27 cellular contexts compared by ENCODE assay signal in the genomic region with DNA sequence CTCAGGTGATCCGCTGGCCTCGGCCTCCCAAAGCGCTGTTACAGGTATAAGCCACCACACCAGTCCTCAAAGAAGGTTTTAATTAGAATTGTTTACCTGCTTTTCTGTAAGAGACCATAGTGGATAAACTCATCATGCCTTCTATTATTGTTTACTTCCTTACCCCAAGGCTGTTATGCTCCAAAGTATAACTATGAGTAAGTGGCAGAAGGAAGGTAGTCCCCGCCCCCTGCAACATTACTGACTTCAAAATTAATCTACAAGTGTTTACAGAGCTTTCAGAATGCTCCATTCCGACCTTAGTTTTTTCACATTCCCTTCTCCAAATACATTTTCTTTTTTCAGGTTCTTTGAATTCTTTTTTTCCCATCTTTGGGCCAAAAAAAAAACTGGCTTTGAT.
"Had no signal": no experiment of that assay in that cellular context is flagged by ENCODE, and none has a peak within 500 bp of the region (broad histone marks: within the 10 kb centered on the region; RNA-seq: fewer than 3 reads in every experiment).

No MANE protein-coding gene starts in this region.

- H3K9me3 ChIP-seq: body of pancreas, Peyer's patch had no signal

- H3K27me3 Mint-ChIP-seq: activated CD8-positive, alpha-beta T cell treated with anti-CD3 and anti-CD28 coated beads for 36 hours; activated naive CD8-positive, alpha-beta T cell treated with anti-CD3 and anti-CD28 coated beads, Interleukin-2, amount 50 U/mL, for 24 hours; activated T-cell treated with anti-CD3 and anti-CD28 coated beads, Interleukin-2, amount 50 U/mL, for 24 hours; central memory CD8-positive, alpha-beta T cell had no signal

- H3K4me3 Mint-ChIP-seq: activated CD8-positive, alpha-beta T cell treated with anti-CD3 and anti-CD28 coated beads for 36 hours; activated naive CD8-positive, alpha-beta T cell treated with anti-CD3 and anti-CD28 coated beads, Interleukin-2, amount 50 U/mL, for 24 hours; activated T-cell treated with anti-CD3 and anti-CD28 coated beads, Interleukin-2, amount 50 U/mL, for 24 hours; central memory CD8-positive, alpha-beta T cell; T-helper 2 cell treated with Interferon-gamma antibody and Interleukin-4, amounts not matched to agents 5 μg/mL and 100 μg/mL, for 36 hours had no signal

- H3K27ac Mint-ChIP-seq: activated CD8-positive, alpha-beta T cell treated with anti-CD3 and anti-CD28 coated beads for 36 hours; activated naive CD4-positive, alpha-beta T cell treated with anti-CD3 and anti-CD28 coated beads, Interleukin-2, amount 50 U/mL, for 72 hours; activated naive CD8-positive, alpha-beta T cell treated with anti-CD3 and anti-CD28 coated beads, Interleukin-2, amount 50 U/mL, for 24 hours; activated T-cell treated with anti-CD3 and anti-CD28 coated beads, Interleukin-2, amount 50 U/mL, for 24 hours; T-helper 2 cell treated with Interferon-gamma antibody and Interleukin-4, amounts not matched to agents 5 μg/mL and 100 μg/mL, for 36 hours had no signal

- H3K27ac ChIP-seq: body of pancreas, Peyer's patch, RWPE1, SJSA1 had no signal

- H3K4me1 ChIP-seq: Peyer's patch, SJSA1 had no signal

- ATAC-seq: activated CD4-positive, CD25-positive, alpha-beta regulatory T cell treated with anti-CD3 and anti-CD28 coated beads, Interleukin-2, amount 50 U/mL, for 24 hours; activated CD8-positive, alpha-beta T cell treated with anti-CD3 and anti-CD28 coated beads for 36 hours; activated naive CD4-positive, alpha-beta T cell treated with anti-CD3 and anti-CD28 coated beads, Interleukin-2, amount 50 U/mL, for 72 hours; activated naive CD8-positive, alpha-beta T cell treated with anti-CD3 and anti-CD28 coated beads, Interleukin-2, amount 50 U/mL, for 24 hours; body of pancreas; SK-N-SH treated with all-trans-retinoic acid at 6 μM for 48 hours had no signal

- H3K27me3 ChIP-seq: body of pancreas, Peyer's patch, SJSA1 had no signal

- H3K4me3 ChIP-seq: body of pancreas, Peyer's patch, SJSA1 had no signal

- H3K36me3 ChIP-seq: Peyer's patch, SJSA1 had no signal

- DNase-seq: activated CD4-positive, alpha-beta T cell treated with anti-CD3 and anti-CD28 coated beads for 4 hours; activated CD8-positive, alpha-beta memory T cell treated with anti-CD3 and anti-CD28 coated beads, Interleukin-2, amount 50 U/mL, for 48 hours; activated CD8-positive, alpha-beta T cell treated with anti-CD3 and anti-CD28 coated beads for 36 hours; activated effector memory CD4-positive, alpha-beta T cell treated with anti-CD3 and anti-CD28 coated beads, Interleukin-2, amount 50 U/mL, for 16 hours; activated naive CD4-positive, alpha-beta T cell treated with Interleukin-2 at 50 U/mL for 16 hours; activated naive CD8-positive, alpha-beta T cell treated with anti-CD3 and anti-CD28 coated beads, Interleukin-2, amount 50 U/mL, for 24 hours; activated T-cell treated with anti-CD3 and anti-CD28 coated beads, Interleukin-2, amount 50 U/mL, for 24 hours; anterior cingulate cortex; body of pancreas; Kasumi-1; KBM-7; NCI-H1105 treated with DMSO at 0.1 percent for 48 hours; NCI-H1436 treated with DMSO at 0.1 percent for 48 hours; NCI-H187; NCI-H2081; NCI-H510A treated with DMSO at 0.1 percent for 48 hours; NCI-H69; Peyer's patch; Right ventricle myocardium superior; SW 1271 had no signal

- H3K4me1 Mint-ChIP-seq: activated naive CD8-positive, alpha-beta T cell treated with anti-CD3 and anti-CD28 coated beads, Interleukin-2, amount 50 U/mL, for 24 hours; central memory CD8-positive, alpha-beta T cell had no signal

- H3K9me3 Mint-ChIP-seq: central memory CD8-positive, alpha-beta T cell had no signal
